ENCODE assay signal across 8 cellular contexts in the genomic region with DNA sequence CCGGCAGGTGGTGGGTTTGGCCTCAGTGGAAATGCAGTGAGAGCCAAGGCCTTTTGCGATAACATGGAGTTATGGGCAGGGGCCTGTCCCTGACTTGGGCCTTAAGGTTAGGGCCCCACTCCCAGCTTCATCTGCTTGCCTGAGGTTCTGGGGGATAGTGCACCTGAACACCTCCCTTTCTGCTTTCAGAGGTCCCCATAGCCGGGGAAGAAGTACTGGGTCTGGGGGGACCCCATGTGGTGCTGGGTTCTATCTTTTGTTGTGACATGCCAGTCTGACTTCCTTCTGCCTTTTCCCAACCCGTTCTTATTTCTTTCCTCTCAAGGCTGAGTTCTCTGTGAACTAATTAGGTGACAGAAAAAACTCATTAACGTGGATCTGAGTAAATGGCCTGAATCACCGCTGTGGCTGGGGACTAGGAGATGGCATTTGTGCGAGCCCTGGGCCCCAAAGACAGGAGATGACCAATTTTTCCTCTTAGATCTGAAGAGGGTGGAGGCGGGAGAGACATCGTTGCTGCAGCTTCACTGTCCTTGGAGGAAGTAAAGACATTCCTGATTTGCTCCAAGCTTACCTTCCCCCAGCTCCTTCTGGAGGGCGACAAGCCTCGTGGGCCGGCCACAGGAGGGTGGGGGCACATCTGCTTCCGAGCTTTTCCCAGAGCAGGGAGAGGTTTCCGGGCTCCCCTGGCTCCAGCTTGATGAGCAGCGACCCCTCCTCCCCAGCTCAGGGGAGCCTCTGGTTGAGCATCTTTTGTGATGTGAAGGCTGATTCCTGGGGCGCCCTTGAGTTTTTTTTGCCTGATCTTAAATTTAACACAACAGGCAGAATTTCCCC. TPM values are rescaled to one million over a fixed set of nuclear protein-coding genes. Genes with fewer than 3 reads are reported as not detected.
DNase-seq lines count a peak whose midpoint lies in the region; ATAC-seq and TF ChIP-seq lines count a peak whose summit lies in the region.

No MANE protein-coding gene starts in this region.

- peak; percentile 28 for DNase-seq in AG08395 (ENCODE audit: low spot score)
- DNase-seq in HFF-Myc (ENCODE audit: extremely low read depth, low read depth), result no peak
- no peak for DNase-seq in body of pancreas
- no peak for DNase-seq in lung (ENCODE audit: low spot score)
- DNase-seq in posterior cingulate gyrus, result no peak
- no peak for DNase-seq in NCI-H1694 (lab: John Stamatoyannopoulos, UW)
- no peak for DNase-seq in ecto neural progenitor cell (ENCODE audit: low spot score)

- ATAC-seq in body of pancreas (no peak), lung (ENCODE audit: insufficient read depth, low FRiP score) (no peak), HG03439 (IDR thresholded peaks at IDR 0.05; ENCODE audit: unreplicated experiment) (no peak)

- H3K4me3 ChIP-seq in HFF-Myc (replicated peaks; ENCODE audit: low read depth, low read length), result peak overlapping the region; percentile 97
- peak overlapping the region; percentile 3 to 46 for H3K4me3 ChIP-seq in body of pancreas
- peak overlapping the region; percentile 60 for H3K4me3 ChIP-seq in lung

- intact Hi-C loops in body of pancreas (cut with DNase I) (no loop called here), posterior cingulate gyrus (cut with DNase I) (no loop called here)

- H3K27me3 ChIP-seq in body of pancreas (no peaks in the 10 kb centered on the region), lung (ENCODE audit: control insufficient read depth, insufficient read depth) (no peaks in the 10 kb centered on the region)

- H3K36me3 ChIP-seq in body of pancreas (replicated peaks in 1 of 2; ENCODE audit: insufficient read depth in 1 of 2, low read depth in 2 of 2), result no peaks in the 10 kb centered on the region
- H3K36me3 ChIP-seq in lung (ENCODE audit: control insufficient read depth in 2 of 2, insufficient read depth in 2 of 2, low read length in 2 of 2), result peaks cover 0 to 3% of the 10 kb centered on the region in 2 donors

- TF ChIP-seq POLR2A in body of pancreas (IDR thresholded peaks at IDR 0.05), result no peak

- H3K9me3 ChIP-seq in body of pancreas, result no peaks in the 10 kb centered on the region
- no peaks in the 10 kb centered on the region for H3K9me3 ChIP-seq in lung (ENCODE audit: control insufficient read depth in 2 of 2, insufficient read depth in 1 of 2, low read length in 1 of 2)

- WGBS in body of pancreas, 2 donors, result 23 to 29% methylated on average over 14 to 16 of the region's 16 CpGs
- WGBS in lung, 2 donors, result 19 to 33% methylated on average over 16 of the region's 16 CpGs

- TF ChIP-seq CTCF in HFF-Myc (IDR thresholded peaks at IDR 0.05; ENCODE audit: low read depth, low read length, missing control alignments), result no peak
- no peak for TF ChIP-seq CTCF in body of pancreas (IDR thresholded peaks at IDR 0.05)
- no peak for TF ChIP-seq CTCF in lung (IDR thresholded peaks at IDR 0.05; ENCODE audit: control extremely low read depth, extremely low read depth)

- H3K27ac ChIP-seq in body of pancreas (peak overlapping the region; percentile 84 to 89 (median 88)), lung (ENCODE audit: low read depth in 1 of 2, low read length in 1 of 2) (peak overlapping the region; percentile 62 to 96)

- H3K4me1 ChIP-seq in body of pancreas (peaks cover 69% of the 10 kb centered on the region), lung (ENCODE audit: control insufficient read depth in 2 of 2, insufficient read depth in 2 of 2, low read length in 2 of 2) (peaks cover 0 to 15% of the 10 kb centered on the region in 2 donors)

RNA-seq across cellular contexts. Expression of gene AGAP3, which starts 2.0 kb away (rescaled TPM):
- total RNA-seq in body of pancreas (100 to 1,000 TPM in 1 of 2 donors, 10 to 100 TPM in 1; 45.4 to 104 TPM), lung (100 to 1,000 TPM in 1 of 2 donors, 10 to 100 TPM in 1; 75.9 to 194 TPM)
- 100 to 1,000 TPM in 1 of 2 donors, 10 to 100 TPM in 1; 81.8 to 138 TPM for polyA plus RNA-seq in lung

RNA-seq across cellular contexts. Expression of gene TMUB1, which starts 4.9 kb away (rescaled TPM):
- total RNA-seq in body of pancreas (10 to 100 TPM; 34.9 to 54.2 TPM), lung (10 to 100 TPM; 32.8 to 49.6 TPM)
- 100 to 1,000 TPM in 1 of 2 donors, 10 to 100 TPM in 1; 43.5 to 104 TPM for polyA plus RNA-seq in lung

RNA-seq across cellular contexts. Expression of gene FASTK, which starts 7.6 kb away (rescaled TPM):
- total RNA-seq in body of pancreas (100 to 1,000 TPM in 1 of 2 donors, 10 to 100 TPM in 1; 60.7 to 201 TPM), lung (10 to 100 TPM; 28.9 to 99.8 TPM)
- polyA plus RNA-seq in lung, result 100 to 1,000 TPM in 1 of 2 donors, 10 to 100 TPM in 1; 80.0 to 108 TPM

RNA-seq across cellular contexts. Expression of gene SLC4A2, which starts 28.8 kb away (rescaled TPM):
- total RNA-seq in body of pancreas (100 to 1,000 TPM in 1 of 2 donors, 10 to 100 TPM in 1; 50.1 to 147 TPM), lung (100 to 1,000 TPM in 1 of 2 donors, 10 to 100 TPM in 1; 66.3 to 173 TPM)
- polyA plus RNA-seq in lung, result 100 to 1,000 TPM in 1 of 2 donors, 10 to 100 TPM in 1; 96.7 to 144 TPM

RNA-seq across cellular contexts. Expression of gene CDK5, which starts 30.5 kb away (rescaled TPM):
- total RNA-seq in body of pancreas (1 to 10 TPM; 2.3 to 6.3 TPM), lung (10 to 100 TPM in 1 of 2 donors, 1 to 10 TPM in 1; 6.8 to 17.3 TPM)
- polyA plus RNA-seq in lung, result 10 to 100 TPM in 1 of 2 donors, 1 to 10 TPM in 1; 6.9 to 11.5 TPM

Comparison
In these comparisons a context has a peak if more than half of its experiments do, and no peak if none do; other contexts are left out.
1. H3K4me3 ChIP-seq: peak in every context shown above with its lines; median percentile 97 in HFF-Myc; 60 in lung; 24 in body of pancreas.